Comparison of ENCODE assay signal across 8 cellular contexts in genomic region chr3:196968233-196969000, GRCh38. TPM values are rescaled to one million over a fixed set of nuclear protein-coding genes. Genes with fewer than 3 reads are reported as not detected.
DNase-seq lines count a peak whose midpoint lies in the region; ATAC-seq, FAIRE-seq and TF ChIP-seq lines count a peak whose summit lies in the region.

TSS of gene PIGZ (minus strand) at chr3:196968833. CDS start at chr3:196952031, 16,802 bp downstream.

- H3K27me3 Mint-ChIP-seq in GM23338 (ENCODE audit: insufficient read depth, low read depth, poor library complexity) (peaks cover 56% of the 10 kb centered on the region), naive B cell (peaks cover 0 to 10% (median 0%) of the 10 kb centered on the region in 3 donors)
- H3K27me3 Mint-ChIP-seq in activated CD4-positive, alpha-beta memory T cell treated with anti-CD3 and anti-CD28 coated beads for 36 hours = peaks cover 12% of the 10 kb centered on the region

- H3K79me2 ChIP-seq in GM23338 (replicated peaks; ENCODE audit: insufficient read depth) (no peaks in the 10 kb centered on the region), Loucy (ENCODE audit: insufficient read depth, low read length) (0 out of 2 replicates have a peak, but pooled peaks cover 7% of the 10 kb centered on the region)

- H3K4me1 Mint-ChIP-seq in GM23338 (peaks cover 8% of the 10 kb centered on the region; the same call in 2 of the 3 replicates), naive B cell (peaks cover 6 to 28% (median 24%) of the 10 kb centered on the region in 3 donors)
- H3K4me1 Mint-ChIP-seq in activated CD4-positive, alpha-beta memory T cell treated with anti-CD3 and anti-CD28 coated beads for 36 hours (ENCODE audit: low read depth) = peaks cover 12% of the 10 kb centered on the region

- H3K36me3 Mint-ChIP-seq in GM23338 (ENCODE audit: low read depth) (peaks cover 8% of the 10 kb centered on the region), naive B cell (no peaks in the 10 kb centered on the region)
- H3K36me3 Mint-ChIP-seq in activated CD4-positive, alpha-beta memory T cell treated with anti-CD3 and anti-CD28 coated beads for 36 hours = no peaks in the 10 kb centered on the region

- H4K20me1 ChIP-seq in GM23338 (replicated peaks; ENCODE audit: insufficient read depth) (no peaks in the 10 kb centered on the region), Loucy (ENCODE audit: insufficient read depth, low read length, poor library complexity, severe bottlenecking) (no peaks in the 10 kb centered on the region)

- POLR2A ChIA-PET in activated CD4-positive, alpha-beta memory T cell treated with anti-CD3 and anti-CD28 coated beads for 36 hours (lab: Charles Lee) = interaction anchor here (1.2 to 2.3 kb wide), 2 partner anchors 21 to 27 kb away, joined by 5 to 8 read pairs; partner anchors contain the start of gene NCBP2

- H3K9me2 ChIP-seq in GM23338 (ENCODE audit: insufficient read depth) (no peaks in the 10 kb centered on the region), Loucy (replicated peaks; ENCODE audit: low read depth, low read length) (no peaks in the 10 kb centered on the region)

- FAIRE-seq in urothelium cell line (lab: Jason Lieb, UNC) = no peak

- peaks cover 82% of the 10 kb centered on the region for H3K27me3 ChIP-seq in GM23338 (ENCODE audit: insufficient read depth)
- no peaks in the 10 kb centered on the region for H3K27me3 ChIP-seq in Loucy (ENCODE audit: insufficient read depth, low read length, poor library complexity, severe bottlenecking)
- H3K27me3 ChIP-seq in esophagus (ENCODE audit: control insufficient read depth in 1 of 2, insufficient read depth in 2 of 2, low read length in 2 of 2) = no peaks in the 10 kb centered on the region

- H3K9me3 ChIP-seq in Loucy (ENCODE audit: insufficient read depth, low read depth, low read length) (no peaks in the 10 kb centered on the region), esophagus (ENCODE audit: control insufficient read depth in 2 of 2, insufficient read depth in 1 of 2, low read depth in 1 of 2, low read length in 1 of 2) (no peaks in the 10 kb centered on the region)

- peak within 1 kb of the TSS; percentile 71 for H3K4me3 Mint-ChIP-seq in GM23338
- peak within 1 kb of the TSS; percentile 73 for H3K4me3 Mint-ChIP-seq in activated CD4-positive, alpha-beta memory T cell treated with anti-CD3 and anti-CD28 coated beads for 36 hours
- H3K4me3 Mint-ChIP-seq in naive B cell = peak within 1 kb of the TSS; percentile 82 to 92 (median 88)

- H3F3A ChIP-seq in GM23338 (replicated peaks; ENCODE audit: low read depth) = 0 out of 2 replicates have a peak, but pooled peaks cover 6% of the 10 kb centered on the region
- no peaks in the 10 kb centered on the region for H3F3A ChIP-seq in Loucy (ENCODE audit: low read depth)

- peak within 1 kb of the TSS; percentile 64 for H3K4me3 ChIP-seq in GM23338
- H3K4me3 ChIP-seq in Loucy (ENCODE audit: low read length, poor library complexity, severe bottlenecking) = peak within 1 kb of the TSS; percentile 87
- peak within 1 kb of the TSS; percentile 79 to 85 for H3K4me3 ChIP-seq in esophagus (ENCODE audit: low read depth in 1 of 2, low read length in 2 of 2)

- 2 to 3% methylated on average over 52 to 80 of the region's 80 CpGs for WGBS in esophagus, 2 donors

- H2AFZ ChIP-seq in GM23338 (peak within 1 kb of the TSS; percentile 96), Loucy (ENCODE audit: low read length) (peak within 1 kb of the TSS; percentile 98)

- TF ChIP-seq CTCF in GM23338 (conservative IDR thresholded peaks at IDR 0.05; ENCODE audit: low read depth in 2 of 2) (no peak), Loucy (conservative IDR thresholded peaks at IDR 0.05; ENCODE audit: low read length) (no peak)

- H3K27ac ChIP-seq in GM23338 (ENCODE audit: low read depth) (no peak within 1 kb of the TSS), esophagus (ENCODE audit: low read depth in 2 of 2, low read length in 1 of 2) (peak within 1 kb of the TSS; percentile 59 to 65)

- CTCF ChIA-PET in activated CD4-positive, alpha-beta memory T cell treated with anti-CD3 and anti-CD28 coated beads for 36 hours (lab: Charles Lee) = interaction anchor here (1.1 to 2.5 kb wide), 3 partner anchors 13 to 101 kb away, joined by 3 to 9 read pairs (median 6); partner anchors contain the start of gene SENP5

- intact Hi-C loops in activated CD4-positive, alpha-beta memory T cell treated with anti-CD3 and anti-CD28 coated beads for 36 hours (cut with micrococcal nuclease) = loop anchor here (2.0 to 5.0 kb wide), 2 partner anchors 26 to 361 kb away; partner anchors contain the start of gene NCBP2

- DNase-seq in NCI-H2081 (lab: John Stamatoyannopoulos, UW) (peak; percentile 54 to 55), NCI-H2081 treated with DMSO at 0.1 percent for 48 hours (lab: John Stamatoyannopoulos, UW) (no peak), GM23338 (ENCODE audit: low spot score) (peak; percentile 53), naive B cell (peak; percentile 42), urothelium cell line (ENCODE audit: low spot score) (peak; percentile 61)
- DNase-seq in activated CD4-positive, alpha-beta memory T cell treated with anti-CD3 and anti-CD28 coated beads for 36 hours = peak; percentile 46

- H3K4me1 ChIP-seq in GM23338 (ENCODE audit: insufficient read depth) = no peaks in the 10 kb centered on the region; the same call in 1 of the 2 replicates
- peaks cover 3% of the 10 kb centered on the region for H3K4me1 ChIP-seq in Loucy (ENCODE audit: insufficient read depth, low read length, poor library complexity, severe bottlenecking)
- H3K4me1 ChIP-seq in esophagus (ENCODE audit: control insufficient read depth in 2 of 2, insufficient read depth in 2 of 2, low read length in 1 of 2) = peaks cover 3 to 5% of the 10 kb centered on the region in 2 donors

- H3K9me3 Mint-ChIP-seq in GM23338 (peaks cover 23% of the 10 kb centered on the region), naive B cell (no peaks in the 10 kb centered on the region)
- peaks cover 6% of the 10 kb centered on the region for H3K9me3 Mint-ChIP-seq in activated CD4-positive, alpha-beta memory T cell treated with anti-CD3 and anti-CD28 coated beads for 36 hours

- peak within 1 kb of the TSS; percentile 88 for H3K9ac ChIP-seq in Loucy (ENCODE audit: low read depth, low read length, poor library complexity, severe bottlenecking)

- ATAC-seq in GM23338 (peak; percentile 47), naive B cell (ENCODE audit: low read depth in 2 of 2) (peak; percentile 67 to 68)

- H3K4me2 ChIP-seq in GM23338 = peak within 1 kb of the TSS; percentile 86
- H3K4me2 ChIP-seq in Loucy (ENCODE audit: low read depth, low read length, poor library complexity, severe bottlenecking) = peak within 1 kb of the TSS; percentile 89

- H3K27ac Mint-ChIP-seq in GM23338 (no peak within 1 kb of the TSS), naive B cell (peak within 1 kb of the TSS in 4 of 6 donors; percentile 16 to 88 (median 80))
- no peak within 1 kb of the TSS for H3K27ac Mint-ChIP-seq in activated CD4-positive, alpha-beta memory T cell treated with anti-CD3 and anti-CD28 coated beads for 36 hours

- H3K36me3 ChIP-seq in GM23338 (ENCODE audit: insufficient read depth) (no peaks in the 10 kb centered on the region), Loucy (ENCODE audit: insufficient read depth, low read length) (no peaks in the 10 kb centered on the region), esophagus (ENCODE audit: control insufficient read depth in 2 of 2, insufficient read depth in 2 of 2, low read length in 1 of 2) (peaks cover 0 to 12% of the 10 kb centered on the region in 2 donors)

TF ChIP-seq in GM23338, 12 proteins besides CTCF, POLR2A, EP300 and RAD21 (continues in another document):
- TF ChIP-seq EZH2phosphoT487 (IDR thresholded peaks at IDR 0.05; ENCODE audit: unreplicated experiment) = peak; percentile 87

RNA-seq across cellular contexts. Expression of gene PIGZ, which starts in this region (rescaled TPM):
- total RNA-seq in GM23338 (2014; rRNA removed; shearing (Covaris generic)) = not detected in 2 replicates
- polyA plus RNA-seq in GM23338 (2016; fragmentation: Nextera tagmentation; extraction: Ambion mirVana) (0.16 TPM in 1 of 2 replicates, not detected in the other), esophagus (1 to 10 TPM; 2.2 to 3.6 TPM), naive B cell (ENCODE audit: low read depth in 6 of 6) (1 to 10 TPM in 3 of 6 donors, under 1 TPM in 2, not detected in 1; 0.45 to 2.6 (median 1.1) TPM)
- under 1 TPM; 0.65 to 0.71 TPM for total RNA-seq in activated CD4-positive, alpha-beta memory T cell treated with anti-CD3 and anti-CD28 coated beads for 36 hours

Comparison
In these comparisons a context has a peak if more than half of its experiments do, and no peak if none do; other contexts are left out.
1. Peak in DNase-seq, ATAC-seq, H3K4me3 ChIP-seq and H3K4me2 ChIP-seq in GM23338; RNA of the gene not detected or under 1 TPM.
2. Peak in DNase-seq in activated CD4-positive, alpha-beta memory T cell treated with anti-CD3 and anti-CD28 coated beads for 36 hours; RNA of the gene not detected or under 1 TPM.
3. H3K27ac Mint-ChIP-seq: peak in naive B cell (4 of 6); none in GM23338 (single experiment) and activated CD4-positive, alpha-beta memory T cell treated with anti-CD3 and anti-CD28 coated beads for 36 hours (single experiment).
4. Peak in every context shown above with its lines, with median percentiles within 50 percentile points of each other: H3K4me3 ChIP-seq and H3K4me3 Mint-ChIP-seq.